Comparison of ENCODE assay signal across 28 cellular contexts in the genomic region with DNA sequence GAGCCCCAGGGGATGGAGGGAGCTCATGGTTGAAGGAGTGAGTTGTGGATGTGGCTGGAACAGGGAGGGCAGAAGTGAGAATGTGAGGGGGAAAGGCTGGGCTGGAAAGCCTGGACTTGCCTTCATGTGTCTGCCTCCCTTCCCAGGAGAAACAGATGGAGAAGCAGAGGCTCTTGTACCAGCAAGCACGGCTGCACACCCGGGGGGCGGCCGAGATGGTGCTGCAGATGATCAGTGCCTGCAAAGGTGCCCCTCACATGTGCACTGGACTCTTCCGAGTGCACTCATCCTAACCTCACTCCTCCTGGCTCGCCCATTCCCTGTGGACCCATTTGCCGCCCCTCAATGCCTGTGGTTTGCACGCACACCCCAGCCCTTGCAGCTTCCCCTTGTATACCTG.
"Had no signal": no experiment of that assay in that cellular context is flagged by ENCODE, and none has a peak within 500 bp of the region (broad histone marks: within the 10 kb centered on the region; RNA-seq: fewer than 3 reads in every experiment).

No MANE protein-coding gene starts in this region.

- H3K4me1 ChIP-seq: prostate gland had no signal

- H3K9me3 ChIP-seq: prostate gland, upper lobe of right lung had no signal

- H3K36me3 Mint-ChIP-seq: mesothelial cell of epicardium, natural killer cell had no signal

- H3K36me3 ChIP-seq: left lung, ovary, prostate gland, suprapubic skin, thoracic aorta, tibial artery, upper lobe of right lung had no signal

- FAIRE-seq: keratinocyte, urothelium cell line had no signal

- H3K4me3 ChIP-seq: left lung, lung, ovary, prostate gland, skin epidermis, suprapubic skin, thoracic aorta, tibial artery, upper lobe of right lung had no signal

- H3K4me3 Mint-ChIP-seq: mesothelial cell of epicardium; natural killer cell; nephron progenitor cell; stimulated activated naive CD8-positive, alpha-beta T cell treated with anti-CD3 and anti-CD28 coated beads, Interleukin-15, Interleukin-2, amounts not matched to agents 100 ng/mL and 50 ng/mL, for 24 hours had no signal

- H3K4me1 Mint-ChIP-seq: naive B cell, nephron progenitor cell had no signal

- H3K27me3 ChIP-seq: ovary, suprapubic skin, tibial artery had no signal

- DNase-seq: hippocampal formation; left colon; left lung; mesendoderm; naive B cell; natural killer cell; nephron progenitor cell; ovary; retina; right cardiac atrium; stimulated activated CD4-positive, alpha-beta T cell treated with anti-CD3 and anti-CD28 coated beads, Interleukin-12 subunit alpha, Interleukin-12 subunit beta, amount 100 ng/mL, for 4 hours; stimulated activated CD4-positive, alpha-beta T cell treated with anti-CD3 and anti-CD28 coated beads, Interleukin-15, amount 100 ng/mL, for 24 hours; stimulated activated CD4-positive, alpha-beta T cell treated with anti-CD3 and anti-CD28 coated beads, Interleukin-2, amount 100 ng/mL, for 24 hours; stimulated activated CD4-positive, alpha-beta T cell treated with anti-CD3 and anti-CD28 coated beads, Interleukin-4, amount 100 ng/mL, for 1 hour; stimulated activated naive CD4-positive, alpha-beta T cell; tibial artery; trophoblast cell; upper lobe of right lung had no signal

- H3K27ac ChIP-seq: left lung, ovary, prostate gland, skin epidermis, suprapubic skin, thoracic aorta, tibial artery, upper lobe of right lung had no signal

- ATAC-seq: left colon, left lung, natural killer cell, right cardiac atrium, sciatic nerve, upper lobe of right lung had no signal

- H3K27ac Mint-ChIP-seq: mesothelial cell of epicardium; naive B cell; natural killer cell; nephron progenitor cell; stimulated activated naive CD8-positive, alpha-beta T cell treated with anti-CD3 and anti-CD28 coated beads, Interleukin-15, Interleukin-2, amounts not matched to agents 100 ng/mL and 50 ng/mL, for 24 hours had no signal
